Comparison of ENCODE assay signal across 8 cellular contexts in the genomic region with DNA sequence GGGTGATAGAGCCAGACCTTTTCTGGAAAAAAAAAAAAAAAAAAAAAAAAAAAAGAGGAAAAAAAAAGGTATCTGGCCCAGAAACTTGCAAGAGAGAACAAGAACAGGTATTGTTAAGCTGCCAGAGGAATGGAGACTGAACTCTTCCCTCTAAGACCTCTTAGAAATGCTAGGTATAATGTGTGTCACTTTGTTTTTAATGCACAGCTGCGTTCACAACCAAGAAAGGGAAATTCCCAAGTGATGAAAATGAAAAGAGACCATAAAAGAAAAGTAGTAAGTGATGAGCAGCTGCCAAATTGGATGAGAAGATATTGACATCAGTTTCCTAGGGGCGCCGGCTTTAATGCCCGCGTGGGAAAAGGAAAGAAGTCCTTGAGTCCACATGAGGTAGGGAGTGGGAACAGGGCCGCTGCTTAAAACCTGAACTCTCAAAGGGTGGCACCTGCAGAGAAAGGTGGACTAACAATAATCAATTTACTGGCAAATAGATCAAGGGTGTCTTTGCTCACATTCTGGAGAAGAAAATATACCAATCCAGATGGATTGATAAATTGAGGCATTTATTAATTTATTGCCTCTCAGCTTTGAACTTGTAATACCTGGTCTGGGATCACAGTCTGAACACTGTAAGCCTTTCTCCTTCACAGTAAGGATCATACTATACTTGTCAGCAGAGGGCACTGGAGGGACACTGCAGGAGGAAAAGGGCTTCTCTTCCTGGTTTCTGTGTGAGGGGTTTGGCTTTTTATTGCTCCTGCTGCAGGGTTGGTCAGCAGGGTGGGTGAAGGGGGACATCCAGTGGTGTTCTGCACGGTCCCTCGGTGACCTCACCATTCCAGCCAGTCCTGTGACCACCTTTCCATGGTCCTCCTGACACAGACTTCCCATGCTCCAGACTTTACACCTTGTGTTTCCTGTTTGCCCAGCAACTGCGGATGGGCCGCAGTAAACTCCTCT.
A peak's percentile ranks its signal among the peaks of the same experiment; 100 is the strongest.
DNase-seq lines count a peak whose midpoint lies in the region; ATAC-seq lines count a peak whose summit lies in the region.

No MANE protein-coding gene starts in this region.

- in situ Hi-C loops in T47D (cut with HindIII; ENCODE audit: low pct_unique_long_range_greater_than_20kb, low sequenced_read_pairs), result no loop called here

- DNase-seq in NCI-H146 (lab: John Stamatoyannopoulos, UW), result peak; percentile 11
- no peak for DNase-seq in NCI-H146 treated with DMSO at 0.1 percent for 48 hours (lab: John Stamatoyannopoulos, UW; ENCODE audit: unreplicated experiment)
- peak; percentile 20 for DNase-seq in KG1 (lab: John Stamatoyannopoulos, UW)
- peak; percentile 67 for DNase-seq in RPMI7951 (ENCODE audit: low read depth)
- DNase-seq in T47D (ENCODE audit: low read depth in 1 of 2, low spot score in 1 of 2), result peak; percentile 43 to 81
- peak; percentile 77 for DNase-seq in inferior parietal cortex (ENCODE audit: extremely low spot score)
- DNase-seq in stimulated activated CD8-positive, alpha-beta memory T cell treated with anti-CD3 and anti-CD28 coated beads, Interleukin-7, amount 100 ng/mL, for 24 hours (ENCODE audit: low read depth), result peak; percentile 5

- ATAC-seq in HG03442 (IDR thresholded peaks at IDR 0.05; ENCODE audit: unreplicated experiment), result no peak
